ENCODE assay signal across 9 cellular contexts in the genomic region with DNA sequence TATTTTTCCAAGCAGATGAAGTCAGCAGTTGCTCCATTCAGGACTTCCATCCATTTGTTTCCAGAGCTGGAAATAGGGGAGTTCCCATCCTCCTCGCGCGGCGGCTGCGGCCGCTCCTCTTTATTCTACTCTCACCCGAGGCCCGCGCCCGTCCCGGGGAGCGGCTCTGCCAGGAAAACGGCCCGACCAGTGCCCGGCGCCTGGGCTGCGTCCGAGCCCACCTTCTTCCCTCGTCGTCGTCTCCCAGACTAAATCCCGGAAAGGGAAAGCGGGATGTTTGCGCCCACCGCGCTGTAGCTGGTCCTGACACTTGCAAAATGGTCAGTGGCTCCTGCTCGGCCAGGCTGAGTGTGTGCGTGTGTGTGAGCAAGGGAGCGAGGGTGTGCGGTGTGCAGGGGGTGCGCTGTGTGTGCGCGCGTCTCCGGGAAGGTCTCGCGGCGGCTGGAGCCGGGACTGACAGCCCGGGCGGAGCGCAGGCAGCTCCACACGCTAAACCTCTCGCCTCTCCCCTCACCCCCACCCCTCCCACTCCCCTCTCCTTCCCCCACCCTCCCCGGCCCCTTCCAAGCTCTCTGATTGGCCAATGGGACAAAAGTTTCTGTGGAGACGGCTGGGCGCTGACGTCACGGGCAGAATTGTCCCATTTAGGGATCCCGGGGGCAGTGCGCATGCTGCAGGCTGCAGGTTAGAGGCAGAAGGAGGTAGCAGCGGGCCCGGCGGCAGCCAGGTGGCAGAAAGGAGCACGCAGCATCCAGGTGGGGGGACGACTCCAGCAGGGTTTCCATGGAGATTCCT. TPM values are rescaled to one million over a fixed set of nuclear protein-coding genes. Genes with fewer than 3 reads are reported as not detected.
DNase-seq lines count a peak whose midpoint lies in the region; ATAC-seq and TF ChIP-seq lines count a peak whose summit lies in the region.
"Had no signal": no experiment of that assay in that cellular context is flagged by ENCODE, and none has a peak within 500 bp of the region (broad histone marks: within the 10 kb centered on the region; RNA-seq: fewer than 3 reads in every experiment).

A gene with protein sequence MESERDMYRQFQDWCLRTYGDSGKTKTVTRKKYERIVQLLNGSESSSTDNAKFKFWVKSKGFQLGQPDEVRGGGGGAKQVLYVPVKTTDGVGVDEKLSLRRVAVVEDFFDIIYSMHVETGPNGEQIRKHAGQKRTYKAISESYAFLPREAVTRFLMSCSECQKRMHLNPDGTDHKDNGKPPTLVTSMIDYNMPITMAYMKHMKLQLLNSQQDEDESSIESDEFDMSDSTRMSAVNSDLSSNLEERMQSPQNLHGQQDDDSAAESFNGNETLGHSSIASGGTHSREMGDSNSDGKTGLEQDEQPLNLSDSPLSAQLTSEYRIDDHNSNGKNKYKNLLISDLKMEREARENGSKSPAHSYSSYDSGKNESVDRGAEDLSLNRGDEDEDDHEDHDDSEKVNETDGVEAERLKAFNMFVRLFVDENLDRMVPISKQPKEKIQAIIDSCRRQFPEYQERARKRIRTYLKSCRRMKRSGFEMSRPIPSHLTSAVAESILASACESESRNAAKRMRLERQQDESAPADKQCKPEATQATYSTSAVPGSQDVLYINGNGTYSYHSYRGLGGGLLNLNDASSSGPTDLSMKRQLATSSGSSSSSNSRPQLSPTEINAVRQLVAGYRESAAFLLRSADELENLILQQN (minus strand): TSS at position 491 of the 795 bp plus-strand sequence. CDS start 1,660 bp downstream, outside the sequence.

- in situ Hi-C loops in HAP-1 (cut with MboI; ENCODE audit: low sequenced_read_pairs) = no loop called here

- DNase-seq in HAP-1 (ENCODE audit: low spot score in 2 of 2) (peak; percentile 44 to 72), NCI-H748 treated with DMSO at 0.1 percent for 48 hours (lab: John Stamatoyannopoulos, UW) (peak; percentile 99), epithelial cell of proximal tubule (ENCODE audit: low read depth) (no peak), mucosa of descending colon (peak; percentile 56 to 77 (median 75)), SIG-M5 (lab: John Stamatoyannopoulos, UW) (no peak), NOMO-1 treated with dmso at 0.1 percent for 144 hours (lab: John Stamatoyannopoulos, UW; ENCODE audit: unreplicated experiment) (no peak), cortex of kidney (lab: John Stamatoyannopoulos, UW) (no peak)
- DNase-seq in activated CD8-positive, alpha-beta memory T cell treated with anti-CD3 and anti-CD28 coated beads, Interleukin-2, amount 50 U/mL, for 4 hours = no peak

- H3K4me1 ChIP-seq in HAP-1 = no peaks in the 10 kb centered on the region
- peaks cover 22% of the 10 kb centered on the region for H3K4me1 ChIP-seq in mucosa of descending colon (ENCODE audit: low read depth)

- ATAC-seq in mucosa of descending colon = peak; percentile 79

- intact Hi-C loops in mucosa of descending colon (cut with DNase I, micrococcal nuclease) = no loop called here

- H3K4me3 ChIP-seq in HAP-1 (peak within 1 kb of the TSS; percentile 15), epithelial cell of proximal tubule (ENCODE audit: low read depth, low read length) (peak within 1 kb of the TSS; percentile 57), mucosa of descending colon (no peak within 1 kb of the TSS)

- H3K9me3 ChIP-seq in HAP-1 (no peaks in the 10 kb centered on the region), mucosa of descending colon (no peaks in the 10 kb centered on the region)

- H3K36me3 ChIP-seq in HAP-1 (replicated peaks) = no peaks in the 10 kb centered on the region
- H3K36me3 ChIP-seq in mucosa of descending colon (ENCODE audit: low read depth) = no peaks in the 10 kb centered on the region

- peak; percentile 57 for TF ChIP-seq CTCF in epithelial cell of proximal tubule (conservative IDR thresholded peaks at IDR 0.05; ENCODE audit: low read depth, low read length)
- TF ChIP-seq CTCF in mucosa of descending colon (IDR thresholded peaks at IDR 0.05) = no peak

- H3K27me3 ChIP-seq in HAP-1 (ENCODE audit: low read depth) = peaks cover 43% of the 10 kb centered on the region

RNA-seq across cellular contexts. Expression of the gene that starts here (rescaled TPM):
- 0.07 and 0.23 TPM in 2 replicates for total RNA-seq in epithelial cell of proximal tubule
- 1 to 10 TPM; 1.7 to 2.1 (median 2.0) TPM for total RNA-seq in mucosa of descending colon
- total RNA-seq: SK-MEL-5 had no signal

Comparison
In these comparisons a context has a peak if more than half of its experiments do, and no peak if none do; other contexts are left out.
1. DNase-seq: peak in HAP-1 (2 of 2), NCI-H748 treated with DMSO at 0.1 percent for 48 hours (single experiment) and mucosa of descending colon (3 of 3); none in epithelial cell of proximal tubule (single experiment), SIG-M5 (single experiment), activated CD8-positive, alpha-beta memory T cell treated with anti-CD3 and anti-CD28 coated beads, Interleukin-2, amount 50 U/mL, for 4 hours (single experiment), NOMO-1 treated with dmso at 0.1 percent for 144 hours (single experiment) and cortex of kidney (single experiment).